ENCODE assay signal across 14 cellular contexts in the genomic region with DNA sequence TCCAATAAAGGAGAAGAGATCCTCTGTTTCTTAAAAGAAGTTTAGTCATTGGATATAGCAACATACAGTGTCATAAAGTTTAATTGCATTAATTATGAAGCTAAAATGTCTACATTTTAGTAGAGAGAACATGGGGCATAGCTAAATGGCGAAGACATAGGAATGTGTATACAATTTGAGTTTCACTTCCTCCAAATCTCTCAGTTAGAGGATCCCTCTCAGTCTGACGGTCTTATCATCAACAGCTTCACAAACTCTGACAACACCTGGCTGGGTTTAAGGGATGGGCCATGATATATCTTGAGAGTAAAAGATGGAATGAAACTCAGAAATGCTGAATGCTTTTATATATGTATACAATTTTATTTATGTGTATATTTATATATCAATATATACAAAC.
A peak's percentile ranks its signal among the peaks of the same experiment; 100 is the strongest.
DNase-seq lines count a peak whose midpoint lies in the region; ATAC-seq and TF ChIP-seq lines count a peak whose summit lies in the region.
"Had no signal": no experiment of that assay in that cellular context is flagged by ENCODE, and none has a peak within 500 bp of the region (broad histone marks: within the 10 kb centered on the region; RNA-seq: fewer than 3 reads in every experiment).

No MANE protein-coding gene starts in this region.

- no peaks in the 10 kb centered on the region for H3K27me3 Mint-ChIP-seq in activated T-helper 17 cell treated with anti-CD3 and anti-CD28 coated beads, Interleukin-2, amount 50 U/mL, for 72 hours
- H3K27me3 Mint-ChIP-seq: activated CD4-positive, alpha-beta T cell treated with anti-CD3 and anti-CD28 coated beads, Interleukin-2, amount 10 ng/mL, durations not matched to agents 24 days and 14 days had no signal

- H3K36me3 ChIP-seq in HAP-1 (replicated peaks), result no peaks in the 10 kb centered on the region
- H3K36me3 ChIP-seq: colonic mucosa had no signal

- no peak for TF ChIP-seq CTCF in dorsolateral prefrontal cortex (IDR thresholded peaks at IDR 0.05 in 54 of 56, conservative IDR thresholded peaks at IDR 0.05 in 2 of 56; ENCODE audit: low read depth in 1 of 56, partially characterized antibody in 56 of 56)

- H3K36me3 Mint-ChIP-seq in activated T-helper 17 cell treated with anti-CD3 and anti-CD28 coated beads, Interleukin-2, amount 50 U/mL, for 72 hours (ENCODE audit: low read depth), result no peaks in the 10 kb centered on the region

- no peaks in the 10 kb centered on the region for H3K9me3 Mint-ChIP-seq in activated T-helper 17 cell treated with anti-CD3 and anti-CD28 coated beads, Interleukin-2, amount 50 U/mL, for 72 hours
- H3K9me3 Mint-ChIP-seq: activated CD4-positive, alpha-beta T cell treated with anti-CD3 and anti-CD28 coated beads, Interleukin-2, amount 10 ng/mL, durations not matched to agents 24 days and 14 days; activated naive CD4-positive, alpha-beta T cell treated with anti-CD3 and anti-CD28 coated beads for 36 hours had no signal

- intact Hi-C loops in dorsolateral prefrontal cortex (cut with DNase I) (no loop called here), cardiac septum (cut with DNase I) (no loop called here)

- ATAC-seq in GM18519 (IDR thresholded peaks at IDR 0.05; ENCODE audit: low FRiP score, unreplicated experiment), result peak; percentile 87
- peak; percentile 84 for ATAC-seq in GM21447 (IDR thresholded peaks at IDR 0.05; ENCODE audit: unreplicated experiment)
- peak; percentile 69 for ATAC-seq in HG03135 (IDR thresholded peaks at IDR 0.05; ENCODE audit: unreplicated experiment)
- no peak for ATAC-seq in activated T-helper 17 cell treated with anti-CD3 and anti-CD28 coated beads, Interleukin-2, amount 50 U/mL, for 72 hours (replicated peaks)

- no peak overlapping the region for H3K27ac Mint-ChIP-seq in activated T-helper 17 cell treated with anti-CD3 and anti-CD28 coated beads, Interleukin-2, amount 50 U/mL, for 72 hours
- H3K27ac Mint-ChIP-seq: activated CD4-positive, alpha-beta T cell treated with anti-CD3 and anti-CD28 coated beads, Interleukin-2, amount 10 ng/mL, durations not matched to agents 24 days and 14 days; activated naive CD4-positive, alpha-beta T cell treated with anti-CD3 and anti-CD28 coated beads for 36 hours had no signal

- no peaks in the 10 kb centered on the region for H3K27me3 ChIP-seq in dorsolateral prefrontal cortex
- no peaks in the 10 kb centered on the region for H3K27me3 ChIP-seq in HAP-1 (ENCODE audit: low read depth)
- H3K27me3 ChIP-seq: colonic mucosa had no signal

- in situ Hi-C loops in HAP-1 (cut with MboI; ENCODE audit: low sequenced_read_pairs), result no loop called here

- no peaks in the 10 kb centered on the region for H3K9me3 ChIP-seq in HAP-1
- H3K9me3 ChIP-seq: colonic mucosa had no signal

- peak overlapping the region in 50 of 59 donors; percentile 5 to 89 (median 64) for H3K27ac ChIP-seq in dorsolateral prefrontal cortex
- H3K27ac ChIP-seq: colonic mucosa had no signal

- H3K4me1 ChIP-seq in HAP-1, result peaks cover 12% of the 10 kb centered on the region
- H3K4me1 ChIP-seq: colonic mucosa had no signal

- no peaks in the 10 kb centered on the region for H3K4me1 Mint-ChIP-seq in activated T-helper 17 cell treated with anti-CD3 and anti-CD28 coated beads, Interleukin-2, amount 50 U/mL, for 72 hours
- H3K4me1 Mint-ChIP-seq: activated CD4-positive, alpha-beta T cell treated with anti-CD3 and anti-CD28 coated beads, Interleukin-2, amount 10 ng/mL, durations not matched to agents 24 days and 14 days had no signal

- no peak overlapping the region for H3K4me3 Mint-ChIP-seq in activated T-helper 17 cell treated with anti-CD3 and anti-CD28 coated beads, Interleukin-2, amount 50 U/mL, for 72 hours
- H3K4me3 Mint-ChIP-seq: activated CD4-positive, alpha-beta T cell treated with anti-CD3 and anti-CD28 coated beads, Interleukin-2, amount 10 ng/mL, durations not matched to agents 24 days and 14 days; activated naive CD4-positive, alpha-beta T cell treated with anti-CD3 and anti-CD28 coated beads for 36 hours had no signal

- H3K4me3 ChIP-seq in dorsolateral prefrontal cortex (no peak overlapping the region), HAP-1 (no peak overlapping the region)
- H3K4me3 ChIP-seq: colonic mucosa had no signal

- DNase-seq in dorsolateral prefrontal cortex, result no peak
- DNase-seq in HAP-1 (ENCODE audit: low spot score in 2 of 2), result no peak
- DNase-seq in cerebellar cortex (ENCODE audit: low spot score), result no peak
- no peak for DNase-seq in cardiac septum (ENCODE audit: low spot score)
- DNase-seq: activated CD4-positive, alpha-beta T cell treated with anti-CD3 and anti-CD28 coated beads, Interleukin-2, amount 10 ng/mL, durations not matched to agents 24 days and 14 days; activated naive CD4-positive, alpha-beta T cell treated with anti-CD3 and anti-CD28 coated beads for 36 hours; Calu3; colonic mucosa; NCI-H526 treated with DMSO at 0.1 percent for 48 hours; stimulated activated CD4-positive, alpha-beta T cell treated with anti-CD3 and anti-CD28 coated beads, Interleukin-4, amount 100 ng/mL, for 1 hour had no signal
